In genomic region chr4:156118821-156119220, GRCh38 we compare ENCODE assay signal across 30 cellular contexts.
"Had no signal": no experiment of that assay in that cellular context is flagged by ENCODE, and none has a peak within 500 bp of the region (broad histone marks: within the 10 kb centered on the region; RNA-seq: fewer than 3 reads in every experiment).

No MANE protein-coding gene starts in this region.

- H3K4me1 Mint-ChIP-seq: activated CD4-positive, alpha-beta T cell treated with anti-CD3 and anti-CD28 coated beads, Interleukin-2, amount 10 ng/mL, durations not matched to agents 24 days and 14 days; activated naive CD4-positive, alpha-beta T cell treated with anti-CD3 and anti-CD28 coated beads, Interleukin-2, amount 50 U/mL, for 24 hours had no signal

- H3K9me3 Mint-ChIP-seq: activated CD4-positive, alpha-beta T cell treated with anti-CD3 and anti-CD28 coated beads, Interleukin-2, amount 10 ng/mL, durations not matched to agents 24 days and 14 days; activated CD8-positive, alpha-beta T cell treated with anti-CD3 and anti-CD28 coated beads for 36 hours; activated T-helper 2 cell treated with anti-CD3 and anti-CD28 coated beads, Interferon-gamma antibody, Interleukin-2, Interleukin-4, amounts not matched to agents 10 μg/mL and 5 μg/mL and 100 μg/mL, durations not matched to agents 14 hours and 24 hours and 36 hours; T-helper 1 cell treated with Interleukin-12 subunit alpha and Interleukin-12 subunit beta and Interleukin-4 antibody, amounts not matched to agents 30 μg/mL and 1 μg/mL, for 36 hours; T-helper 2 cell treated with Interferon-gamma antibody and Interleukin-4, amounts not matched to agents 5 μg/mL and 100 μg/mL, for 36 hours had no signal

- H3K27me3 Mint-ChIP-seq: activated CD4-positive, alpha-beta T cell treated with anti-CD3 and anti-CD28 coated beads, Interleukin-2, amount 10 ng/mL, durations not matched to agents 24 days and 14 days; activated CD8-positive, alpha-beta T cell treated with anti-CD3 and anti-CD28 coated beads for 36 hours; activated naive CD4-positive, alpha-beta T cell treated with anti-CD3 and anti-CD28 coated beads, Interleukin-2, amount 50 U/mL, for 24 hours; activated T-cell treated with anti-CD3 and anti-CD28 coated beads, Interleukin-2, amount 50 U/mL, for 24 hours; brain had no signal

- H3K27me3 ChIP-seq: adrenal gland, MG63, Peyer's patch, SJSA1 had no signal

- FAIRE-seq: bronchial epithelial cell, TTC549 had no signal

- H3K27ac Mint-ChIP-seq: activated CD4-positive, alpha-beta T cell treated with anti-CD3 and anti-CD28 coated beads, Interleukin-2, amount 10 ng/mL, durations not matched to agents 24 days and 14 days; activated CD8-positive, alpha-beta T cell treated with anti-CD3 and anti-CD28 coated beads for 36 hours; activated naive CD4-positive, alpha-beta T cell treated with anti-CD3 and anti-CD28 coated beads, Interleukin-2, amount 50 U/mL, for 24 hours; activated T-cell treated with anti-CD3 and anti-CD28 coated beads, Interleukin-2, amount 50 U/mL, for 24 hours; activated T-helper 2 cell treated with anti-CD3 and anti-CD28 coated beads, Interferon-gamma antibody, Interleukin-2, Interleukin-4, amounts not matched to agents 10 μg/mL and 5 μg/mL and 100 μg/mL, durations not matched to agents 14 hours and 24 hours and 36 hours; brain; T-helper 1 cell treated with Interleukin-12 subunit alpha and Interleukin-12 subunit beta and Interleukin-4 antibody, amounts not matched to agents 30 μg/mL and 1 μg/mL, for 36 hours; T-helper 2 cell treated with Interferon-gamma antibody and Interleukin-4, amounts not matched to agents 5 μg/mL and 100 μg/mL, for 36 hours had no signal

- H3K36me3 ChIP-seq: adrenal gland, MG63, Peyer's patch, SJSA1 had no signal

- H3K9me3 ChIP-seq: adrenal gland, MG63, Peyer's patch, SJSA1, SK-N-SH had no signal

- H3K36me3 Mint-ChIP-seq: activated naive CD4-positive, alpha-beta T cell treated with anti-CD3 and anti-CD28 coated beads, Interleukin-2, amount 50 U/mL, for 24 hours had no signal

- H3K9ac ChIP-seq: SK-N-SH had no signal

- H3K4me2 ChIP-seq: SK-N-SH had no signal

- DNase-seq: activated CD4-positive, alpha-beta T cell treated with anti-CD3 and anti-CD28 coated beads, Interleukin-2, amount 10 ng/mL, durations not matched to agents 24 days and 14 days; activated CD4-positive, alpha-beta T cell treated with anti-CD3 and anti-CD28 coated beads, Interleukin-2, amount 50 U/mL, for 4 hours; activated CD8-positive, alpha-beta T cell treated with anti-CD3 and anti-CD28 coated beads for 36 hours; activated gamma-delta T cell; activated naive CD4-positive, alpha-beta T cell treated with Interleukin-2 at 50 U/mL for 16 hours; activated T-cell treated with anti-CD3 and anti-CD28 coated beads, Interleukin-2, amount 50 U/mL, for 24 hours; adrenal gland; caudate nucleus; Karpas-422; KBM-7; MG63; NCI-H1048; NCI-H1436 treated with DMSO at 0.1 percent for 48 hours; NCI-H1694 treated with DMSO at 0.1 percent for 48 hours; NCI-H2029; NCI-H345; NCI-H524 treated with DMSO at 0.1 percent for 48 hours; PC-3; Peyer's patch; RPMI8226; SHP77 treated with DMSO at 0.1 percent for 48 hours; SK-N-SH had no signal

- H3K4me3 Mint-ChIP-seq: activated CD4-positive, alpha-beta T cell treated with anti-CD3 and anti-CD28 coated beads, Interleukin-2, amount 10 ng/mL, durations not matched to agents 24 days and 14 days; activated CD8-positive, alpha-beta T cell treated with anti-CD3 and anti-CD28 coated beads for 36 hours; activated naive CD4-positive, alpha-beta T cell treated with anti-CD3 and anti-CD28 coated beads, Interleukin-2, amount 50 U/mL, for 24 hours; activated T-cell treated with anti-CD3 and anti-CD28 coated beads, Interleukin-2, amount 50 U/mL, for 24 hours; brain; T-helper 1 cell treated with Interleukin-12 subunit alpha and Interleukin-12 subunit beta and Interleukin-4 antibody, amounts not matched to agents 30 μg/mL and 1 μg/mL, for 36 hours; T-helper 2 cell treated with Interferon-gamma antibody and Interleukin-4, amounts not matched to agents 5 μg/mL and 100 μg/mL, for 36 hours had no signal

- ATAC-seq: activated CD8-positive, alpha-beta T cell treated with anti-CD3 and anti-CD28 coated beads for 36 hours; PC-3 had no signal

- H3K4me1 ChIP-seq: adrenal gland, Peyer's patch had no signal

- H3K4me3 ChIP-seq: adrenal gland, MG63, Peyer's patch, SJSA1 had no signal

- H3K27ac ChIP-seq: adrenal gland, Peyer's patch, SJSA1 had no signal
